14 cellular contexts compared by ENCODE assay signal in genomic region chr9:126002476-126003350, GRCh38.
"Had no signal": no experiment of that assay in that cellular context is flagged by ENCODE, and none has a peak within 500 bp of the region (broad histone marks: within the 10 kb centered on the region; RNA-seq: fewer than 3 reads in every experiment).

No MANE protein-coding gene starts in this region.

- H3K27ac ChIP-seq: coronary artery, dorsolateral prefrontal cortex, heart left ventricle, sigmoid colon, skin epidermis had no signal

- ATAC-seq: naive thymus-derived CD8-positive, alpha-beta T cell had no signal

- H3K36me3 ChIP-seq: heart left ventricle, sigmoid colon had no signal

- H3K9me3 ChIP-seq: sigmoid colon had no signal

- H3K27me3 ChIP-seq: heart left ventricle, sigmoid colon had no signal

- H3K4me3 ChIP-seq: coronary artery, dorsolateral prefrontal cortex, heart left ventricle, sigmoid colon, skin epidermis had no signal

- H3K4me3 Mint-ChIP-seq: naive thymus-derived CD8-positive, alpha-beta T cell had no signal

- DNase-seq: effector CD8-positive, alpha-beta T cell; foreskin melanocyte; hippocampal formation; kidney glomerular epithelial cell; mammary epithelial cell; sigmoid colon; stimulated activated CD4-positive, alpha-beta T cell treated with anti-CD3 and anti-CD28 coated beads, Interleukin-12 subunit alpha, Interleukin-12 subunit beta, amount 100 ng/mL, for 4 hours; stimulated activated naive CD4-positive, alpha-beta T cell; trophoblast cell had no signal

- H3K4me1 ChIP-seq: heart left ventricle, sigmoid colon had no signal

- H3K4me1 Mint-ChIP-seq: naive thymus-derived CD8-positive, alpha-beta T cell had no signal

- H3K36me3 Mint-ChIP-seq: naive thymus-derived CD8-positive, alpha-beta T cell had no signal
